9 cellular contexts compared by ENCODE assay signal in the genomic region with DNA sequence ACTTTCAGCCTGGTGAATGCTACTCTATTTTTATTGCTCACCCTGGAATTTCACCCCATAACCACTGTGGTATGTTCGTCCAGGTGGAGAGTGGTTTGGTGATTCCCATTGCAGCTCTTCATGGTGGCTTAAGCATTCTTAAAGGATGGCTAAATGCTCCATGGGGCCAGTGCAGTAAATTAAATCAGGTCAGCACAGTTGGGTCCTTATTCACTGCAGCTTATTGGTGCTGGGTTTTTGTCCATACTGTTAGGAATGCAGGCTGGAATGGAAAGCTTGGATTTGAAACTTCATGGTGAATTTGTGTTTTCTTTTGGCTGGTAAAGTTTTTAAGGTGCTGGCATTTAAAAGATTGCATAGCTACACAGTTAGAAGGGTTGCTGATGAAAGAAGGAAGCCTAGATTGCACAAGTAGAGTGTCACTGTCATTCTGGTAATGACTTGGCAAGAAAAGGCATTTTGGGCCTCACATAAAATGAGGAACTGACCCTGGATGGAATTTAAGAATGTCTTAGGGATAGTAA. TPM values are rescaled to one million over a fixed set of nuclear protein-coding genes. Genes with fewer than 3 reads are reported as not detected.
DNase-seq lines count a peak whose midpoint lies in the region; ATAC-seq, FAIRE-seq and TF ChIP-seq lines count a peak whose summit lies in the region.
"Had no signal": no experiment of that assay in that cellular context is flagged by ENCODE, and none has a peak within 500 bp of the region (broad histone marks: within the 10 kb centered on the region; RNA-seq: fewer than 3 reads in every experiment).

No MANE protein-coding gene starts in this region.

- TF ChIP-seq POLR2A in GM12891 (IDR thresholded peaks at IDR 0.05; ENCODE audit: low read depth, low read length) = no peak

- FAIRE-seq in GM12891 (lab: Jason Lieb, UNC) (no peak), urothelium cell line (lab: Jason Lieb, UNC) (no peak)

- DNase-seq in GM12891 (ENCODE audit: insufficient read length, low spot score) (no peak), NOMO-1 (lab: John Stamatoyannopoulos, UW; ENCODE audit: unreplicated experiment in 2 of 2) (peak; percentile 55 to 85), fibroblast of villous mesenchyme (ENCODE audit: low read depth) (peak; percentile 88), urothelium cell line (ENCODE audit: low spot score) (peak; percentile 72), NCI-H2196 (lab: John Stamatoyannopoulos, UW; ENCODE audit: unreplicated experiment) (no peak), NCI-H1436 (lab: John Stamatoyannopoulos, UW) (no peak), nucleus accumbens (lab: John Stamatoyannopoulos, UW) (no peak)

- H3K4me3 ChIP-seq in fibroblast of villous mesenchyme (ENCODE audit: low read depth, low read length) = no peak overlapping the region

- no peak for TF ChIP-seq CTCF in fibroblast of villous mesenchyme (IDR thresholded peaks at IDR 0.05; ENCODE audit: insufficient read depth, low read depth, low read length)

- ATAC-seq in HG02571 (IDR thresholded peaks at IDR 0.05; ENCODE audit: unreplicated experiment) = peak; percentile 82
- ATAC-seq: Panc1 had no signal

TF ChIP-seq in GM12891, 5 proteins besides CTCF, POLR2A, EP300 and RAD21:
- TF ChIP-seq PAX5 (IDR thresholded peaks at IDR 0.05; ENCODE audit: insufficient read depth, low read length, severe bottlenecking) (no peak), SPI1 (IDR thresholded peaks at IDR 0.05; ENCODE audit: low read depth, low read length) (peak; percentile 85)

RNA-seq across cellular contexts. Expression of a gene that starts 39.4 kb away (rescaled TPM):
- polyA plus RNA-seq in GM12891 (2012; ENCODE audit: low read depth, missing spikeins) = 1.6 TPM
- 48.3 and 79.0 TPM in 2 replicates for total RNA-seq in fibroblast of villous mesenchyme

Comparison
In these comparisons a context has a peak if more than half of its experiments do, and no peak if none do; other contexts are left out.
1. DNase-seq: peak in NOMO-1 (2 of 2), fibroblast of villous mesenchyme (single experiment) and urothelium cell line (single experiment); none in GM12891 (single experiment), NCI-H2196 (single experiment), NCI-H1436 (single experiment) and nucleus accumbens (0 of 56).